21 cellular contexts compared by ENCODE assay signal in the genomic region with DNA sequence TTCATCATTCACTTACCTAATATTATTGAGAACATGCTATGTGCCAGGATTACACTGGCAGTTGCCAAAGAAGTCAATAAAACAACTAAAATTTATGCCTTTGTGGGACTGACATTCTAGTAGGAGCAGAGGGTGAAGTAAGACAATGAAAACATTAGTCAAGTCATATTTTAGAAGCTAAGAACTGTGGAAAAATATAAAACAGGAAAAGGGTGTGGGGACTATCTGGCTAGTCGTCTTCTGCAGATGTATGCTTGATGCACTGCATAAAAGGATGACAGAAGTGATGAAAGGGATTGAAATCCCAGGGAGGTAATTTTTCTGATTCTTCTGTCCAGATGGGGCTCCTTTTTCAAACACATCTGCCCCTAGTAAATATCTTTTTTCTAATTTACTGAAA.
DNase-seq lines count a peak whose midpoint lies in the region; ATAC-seq, FAIRE-seq and TF ChIP-seq lines count a peak whose summit lies in the region.
"Had no signal": no experiment of that assay in that cellular context is flagged by ENCODE, and none has a peak within 500 bp of the region (broad histone marks: within the 10 kb centered on the region; RNA-seq: fewer than 3 reads in every experiment).

No MANE protein-coding gene starts in this region.

- H3K4me1 Mint-ChIP-seq in mesothelial cell of epicardium: peaks cover 13% of the 10 kb centered on the region
- no peaks in the 10 kb centered on the region for H3K4me1 Mint-ChIP-seq in T-cell
- H3K4me1 Mint-ChIP-seq: B cell; CD14-positive monocyte; CD8-positive, alpha-beta memory T cell; GM23338; H9 had no signal

- H3K27ac Mint-ChIP-seq in mesothelial cell of epicardium: no peak overlapping the region
- no peak overlapping the region for H3K27ac Mint-ChIP-seq in T-cell
- H3K27ac Mint-ChIP-seq: B cell; CD14-positive monocyte; CD4-positive, alpha-beta T cell; CD8-positive, alpha-beta memory T cell; GM23338; H9 had no signal

- DNase-seq in NCI-H1694 (lab: John Stamatoyannopoulos, UW) (peak; percentile 58), NCI-H2171 treated with DMSO at 0.1 percent for 48 hours (lab: John Stamatoyannopoulos, UW) (peak; percentile 81), skeletal muscle cell (ENCODE audit: low read depth) (peak; percentile 14), mesothelial cell of epicardium (ENCODE audit: low spot score in 2 of 2, unreplicated experiment in 2 of 2) (no peak), T-cell (no peak)
- DNase-seq: CD4-positive, alpha-beta T cell; CD8-positive, alpha-beta memory T cell; DMS 273 treated with DMSO at 0.1 percent for 48 hours; DMS79; EL; GDM1; H9 had no signal

- H3K27me3 Mint-ChIP-seq in mesothelial cell of epicardium (ENCODE audit: low read depth) (no peaks in the 10 kb centered on the region), T-cell (no peaks in the 10 kb centered on the region)
- H3K27me3 Mint-ChIP-seq: B cell; CD4-positive, alpha-beta T cell; CD8-positive, alpha-beta memory T cell had no signal

- no peaks in the 10 kb centered on the region for H3K9me3 Mint-ChIP-seq in mesothelial cell of epicardium
- no peaks in the 10 kb centered on the region for H3K9me3 Mint-ChIP-seq in T-cell
- H3K9me3 Mint-ChIP-seq: CD4-positive, alpha-beta T cell; GM23338; H9 had no signal

- H3K4me3 ChIP-seq in skeletal muscle cell (ENCODE audit: low read depth, low read length): no peak overlapping the region
- H3K4me3 ChIP-seq: BLaER1, GM12878, GM23338 had no signal

- ATAC-seq in GM19035 (IDR thresholded peaks at IDR 0.05; ENCODE audit: unreplicated experiment) (no peak), T-cell (replicated peaks in 1 of 4) (no peak)
- ATAC-seq: GM12878, GM23338, HCT116 had no signal

- H3K36me3 Mint-ChIP-seq in mesothelial cell of epicardium (no peaks in the 10 kb centered on the region), T-cell (no peaks in the 10 kb centered on the region)
- H3K36me3 Mint-ChIP-seq: CD14-positive monocyte; CD8-positive, alpha-beta memory T cell had no signal

- no peak overlapping the region for H3K4me3 Mint-ChIP-seq in mesothelial cell of epicardium
- H3K4me3 Mint-ChIP-seq in T-cell: no peak overlapping the region
- H3K4me3 Mint-ChIP-seq: B cell; CD14-positive monocyte; CD4-positive, alpha-beta T cell; CD8-positive, alpha-beta memory T cell; GM23338; H9 had no signal

- peak; percentile 80 for FAIRE-seq in endometrium (lab: Jason Lieb, UNC)
- FAIRE-seq: D721Med, GM12878 had no signal

- POLR2A ChIA-PET in T-cell (lab: Charles Lee): no interaction called here

- no peak for TF ChIP-seq CTCF in mesothelial cell of epicardium (IDR thresholded peaks at IDR 0.05; ENCODE audit: unreplicated experiment)

- CTCF ChIA-PET in T-cell (lab: Charles Lee): no interaction called here

Comparison
In these comparisons a context has a peak if more than half of its experiments do, and no peak if none do; other contexts are left out.
1. DNase-seq: peak in NCI-H1694 (single experiment), NCI-H2171 treated with DMSO at 0.1 percent for 48 hours (single experiment) and skeletal muscle cell (single experiment); none in mesothelial cell of epicardium (0 of 2) and T-cell (0 of 34).